Comparison of ENCODE assay signal across 25 cellular contexts in genomic region chr22:39408173-39408572, GRCh38. TPM values are rescaled to one million over a fixed set of nuclear protein-coding genes. Genes with fewer than 3 reads are reported as not detected.
A peak's percentile ranks its signal among the peaks of the same experiment; 100 is the strongest.
DNase-seq lines count a peak whose midpoint lies in the region; ATAC-seq, FAIRE-seq and TF ChIP-seq lines count a peak whose summit lies in the region.
"Had no signal": no experiment of that assay in that cellular context is flagged by ENCODE, and none has a peak within 500 bp of the region (broad histone marks: within the 10 kb centered on the region; RNA-seq: fewer than 3 reads in every experiment).

No MANE protein-coding gene starts in this region.

- TF ChIP-seq POLR2A in GM12892 (IDR thresholded peaks at IDR 0.05; ENCODE audit: low read depth, low read length): no peak
- TF ChIP-seq POLR2A in suprapubic skin (IDR thresholded peaks at IDR 0.05): no peak

- 0 out of 7 replicates have a peak overlapping the region, but pooled peaks of 1 of the 3 experiments have one; percentile 27 for H3K27ac Mint-ChIP-seq in H9
- H3K27ac Mint-ChIP-seq: endodermal cell; natural killer cell; T-helper 1 cell treated with Interleukin-12 subunit alpha and Interleukin-12 subunit beta and Interleukin-4 antibody, amounts not matched to agents 30 μg/mL and 1 μg/mL, for 36 hours had no signal

- no peak overlapping the region for H2BK15ac ChIP-seq in H9 (ENCODE audit: low read depth, low read length)

- H2BK5ac ChIP-seq in H9 (ENCODE audit: insufficient read length, low read length): no peak overlapping the region

- no peaks in the 10 kb centered on the region; a peak in 1 of 5 replicates for H3K9me3 Mint-ChIP-seq in H9
- H3K9me3 Mint-ChIP-seq: activated T-cell treated with anti-CD3 and anti-CD28 coated beads, Interleukin-2, amount 50 U/mL, for 24 hours; CD8-positive, alpha-beta memory T cell; endodermal cell; natural killer cell; T-helper 1 cell treated with Interleukin-12 subunit alpha and Interleukin-12 subunit beta and Interleukin-4 antibody, amounts not matched to agents 30 μg/mL and 1 μg/mL, for 36 hours had no signal

- peak; percentile 44 for FAIRE-seq in GM12892 (lab: Jason Lieb, UNC)

- H2BK20ac ChIP-seq in H9 (ENCODE audit: low read depth, low read length, poor library complexity, severe bottlenecking): no peak overlapping the region

- no peak for ATAC-seq in foreskin keratinocyte
- no peak for ATAC-seq in GM19395 (IDR thresholded peaks at IDR 0.05; ENCODE audit: unreplicated experiment)
- ATAC-seq: natural killer cell; stimulated activated naive CD8-positive, alpha-beta T cell treated with anti-CD3 and anti-CD28 coated beads, Interleukin-15, Interleukin-2, amounts not matched to agents 100 U/mL and 50 U/mL, for 24 hours had no signal

- no peak overlapping the region for H3K4me3 Mint-ChIP-seq in H9
- H3K4me3 Mint-ChIP-seq: activated T-cell treated with anti-CD3 and anti-CD28 coated beads, Interleukin-2, amount 50 U/mL, for 24 hours; CD8-positive, alpha-beta memory T cell; endodermal cell; natural killer cell; T-helper 1 cell treated with Interleukin-12 subunit alpha and Interleukin-12 subunit beta and Interleukin-4 antibody, amounts not matched to agents 30 μg/mL and 1 μg/mL, for 36 hours had no signal

- H2BK120ac ChIP-seq in H9 (ENCODE audit: low read depth, low read length, poor library complexity, severe bottlenecking): no peak overlapping the region

- no peak for TF ChIP-seq EP300 in suprapubic skin (IDR thresholded peaks at IDR 0.05)

- no peaks in the 10 kb centered on the region for H3K79me2 ChIP-seq in H9 (ENCODE audit: insufficient read depth, low read length)

- no peaks in the 10 kb centered on the region for H4K20me1 ChIP-seq in H9 (ENCODE audit: control insufficient read depth, insufficient read depth, insufficient read length)

- TF ChIP-seq CTCF in foreskin keratinocyte (conservative IDR thresholded peaks at IDR 0.05) (no peak), suprapubic skin (IDR thresholded peaks at IDR 0.05) (no peak), H9 (conservative IDR thresholded peaks at IDR 0.05) (no peak)

- H3K56ac ChIP-seq in H9 (ENCODE audit: insufficient read length, low read depth, low read length): no peak overlapping the region

- DNase-seq in GM12892 (ENCODE audit: insufficient read length): no peak
- DNase-seq in amniotic epithelial cell (ENCODE audit: low read depth): peak; percentile 60
- peak; percentile 40 to 61 for DNase-seq in foreskin keratinocyte
- DNase-seq in suprapubic skin (ENCODE audit: low spot score in 2 of 2): no peak
- DNase-seq in H9: no peak
- DNase-seq in NCI-H1436 (lab: John Stamatoyannopoulos, UW): no peak
- DNase-seq: activated CD4-positive, alpha-beta T cell treated with anti-CD3 and anti-CD28 coated beads for 48 hours; activated T-cell treated with anti-CD3 and anti-CD28 coated beads, Interleukin-2, amount 50 U/mL, for 24 hours; CD8-positive, alpha-beta memory T cell; DMS153; endodermal cell; MG63; midbrain; natural killer cell; NCI-H146; NCI-H524 treated with DMSO at 0.1 percent for 48 hours; stimulated activated naive CD8-positive, alpha-beta T cell treated with anti-CD3 and anti-CD28 coated beads, Interleukin-15, Interleukin-2, amounts not matched to agents 100 U/mL and 50 U/mL, for 24 hours; tibial artery had no signal

- H3K9ac ChIP-seq in H9 (ENCODE audit: extremely low read depth, insufficient read length, low read length): no peak overlapping the region

- no peak overlapping the region for H2BK12ac ChIP-seq in H9 (ENCODE audit: insufficient read length, low read depth, low read length)

- no peak overlapping the region for H3K4ac ChIP-seq in H9 (ENCODE audit: low read depth, low read length)

- no peak overlapping the region for H4K5ac ChIP-seq in H9 (ENCODE audit: insufficient read length, low read depth, low read length)

- no peak overlapping the region for H3K23ac ChIP-seq in H9 (ENCODE audit: insufficient read length, low read depth, low read length)

- WGBS in suprapubic skin: 50% methylated on average over 11 of the region's 11 CpGs
- no CpG with 5 or more reads among the region's 11 CpGs for WGBS in H9 (ENCODE audit: extremely low coverage, insufficient read length, low lambda C conversion rate)

- H3K4me2 ChIP-seq in H9 (ENCODE audit: insufficient read depth, insufficient read length, low read length): no peak overlapping the region
- H3K4me2 ChIP-seq: hepatocyte had no signal

- H3K9me3 ChIP-seq in suprapubic skin (no peaks in the 10 kb centered on the region), H9 (ENCODE audit: control insufficient read depth, low read depth, low read length) (no peaks in the 10 kb centered on the region)
- H3K9me3 ChIP-seq: MG63, SJSA1, tibial artery had no signal

- peaks cover 0 to 11% of the 10 kb centered on the region in 2 experiments; a peak in 2 of 4 replicates for H3K4me1 Mint-ChIP-seq in H9

- H3K79me1 ChIP-seq in H9 (ENCODE audit: insufficient read depth, low read depth, low read length, poor library complexity, severe bottlenecking): no peaks in the 10 kb centered on the region

- H4K91ac ChIP-seq in H9 (ENCODE audit: insufficient read length, low read depth, low read length): no peak overlapping the region

- no peak overlapping the region for H3K18ac ChIP-seq in H9 (ENCODE audit: insufficient read length, low read depth, low read length)

- H3K27me3 ChIP-seq in foreskin keratinocyte (no peaks in the 10 kb centered on the region), suprapubic skin (no peaks in the 10 kb centered on the region), H9 (ENCODE audit: insufficient read depth, low read length) (no peaks in the 10 kb centered on the region)
- H3K27me3 ChIP-seq: hepatocyte, MG63, SJSA1, tibial artery had no signal

- H3K27me3 Mint-ChIP-seq in H9 (ENCODE audit: low read depth): no peaks in the 10 kb centered on the region
- H3K27me3 Mint-ChIP-seq: activated T-cell treated with anti-CD3 and anti-CD28 coated beads, Interleukin-2, amount 50 U/mL, for 24 hours; CD8-positive, alpha-beta memory T cell had no signal

- H3K23me2 ChIP-seq in H9 (ENCODE audit: insufficient read length, low read depth, low read length, poor library complexity, severe bottlenecking): no peaks in the 10 kb centered on the region

- peak overlapping the region; percentile 20 for H3K4me3 ChIP-seq in suprapubic skin
- H3K4me3 ChIP-seq: coronary artery, hepatocyte, MG63, SJSA1, tibial artery had no signal

- no peak overlapping the region for H3T11ph ChIP-seq in H9 (ENCODE audit: low read length)

- no peak overlapping the region for H2AFZ ChIP-seq in H9 (ENCODE audit: low read length)
- H2AFZ ChIP-seq: hepatocyte had no signal

- H2AK5ac ChIP-seq in H9 (ENCODE audit: insufficient read length, low read length): no peak overlapping the region

- H3K14ac ChIP-seq in H9 (ENCODE audit: insufficient read depth, low read length): no peak overlapping the region

- no peaks in the 10 kb centered on the region for H3K36me3 ChIP-seq in suprapubic skin
- H3K36me3 ChIP-seq: MG63 had no signal

- H3K36me3 Mint-ChIP-seq in H9 (ENCODE audit: insufficient read depth in 1 of 3, low read depth in 3 of 3): peaks cover under 1 to 12% (median 10%) of the 10 kb centered on the region in 3 experiments; a peak in 6 of 7 replicates
- H3K36me3 Mint-ChIP-seq: natural killer cell had no signal

- no peak overlapping the region for H3K27ac ChIP-seq in foreskin keratinocyte
- peak overlapping the region; percentile 76 for H3K27ac ChIP-seq in suprapubic skin
- H3K27ac ChIP-seq in H9 (ENCODE audit: insufficient read length, low read depth, low read length): no peak overlapping the region
- H3K27ac ChIP-seq: coronary artery, hepatocyte, SJSA1, tibial artery had no signal

- H4K8ac ChIP-seq in H9 (replicated peaks; ENCODE audit: insufficient read length, low read depth, low read length): no peak overlapping the region

- peaks cover 6% of the 10 kb centered on the region for H3K4me1 ChIP-seq in foreskin keratinocyte
- peaks cover 38% of the 10 kb centered on the region for H3K4me1 ChIP-seq in suprapubic skin
- no peaks in the 10 kb centered on the region for H3K4me1 ChIP-seq in H9 (ENCODE audit: insufficient read depth, low read length)

RNA-seq across cellular contexts. Expression of gene TAB1, which starts 8.6 kb away (rescaled TPM):
- polyA plus RNA-seq in GM12892 (2012; ENCODE audit: missing spikeins): 6.8 TPM
- total RNA-seq in foreskin keratinocyte: 14.6 and 15.3 TPM in 2 replicates
- 14.8 and 15.5 TPM in 2 replicates for polyA plus RNA-seq in foreskin keratinocyte
- total RNA-seq in suprapubic skin: 10 to 100 TPM; 16.9 to 35.4 (median 23.3) TPM
- total RNA-seq in H9 (2021): 16.6 and 20.3 TPM in 2 replicates

RNA-seq across cellular contexts. Expression of gene MGAT3, which starts 48.6 kb away (rescaled TPM):
- 16.6 TPM for polyA plus RNA-seq in GM12892 (2012; ENCODE audit: missing spikeins)
- total RNA-seq in foreskin keratinocyte (not detected in 2 replicates), suprapubic skin (1 to 10 TPM; 2.2 to 3.7 (median 3.0) TPM), H9 (2021) (4.7 and 5.0 TPM in 2 replicates)
- not detected in 2 replicates for polyA plus RNA-seq in foreskin keratinocyte
- total RNA-seq: osteoblast had no signal

RNA-seq across cellular contexts. Expression of gene SYNGR1, which starts 58.4 kb away (rescaled TPM):
- 3.1 TPM for polyA plus RNA-seq in GM12892 (2012; ENCODE audit: missing spikeins)
- total RNA-seq in foreskin keratinocyte (1.1 and 2.1 TPM in 2 replicates), suprapubic skin (10 to 100 TPM; 34.6 to 52.5 (median 44.3) TPM), H9 (2021) (13.2 and 14.3 TPM in 2 replicates)
- 3.6 and 5.4 TPM in 2 replicates for polyA plus RNA-seq in foreskin keratinocyte
- total RNA-seq: HT-29 had no signal

Comparison
In these comparisons a context has a peak if more than half of its experiments do, and no peak if none do; other contexts are left out.
1. DNase-seq: peak in amniotic epithelial cell (single experiment) and foreskin keratinocyte (2 of 2); none in GM12892 (single experiment), suprapubic skin (0 of 2), H9 (single experiment) and NCI-H1436 (single experiment).